In the genomic region with DNA sequence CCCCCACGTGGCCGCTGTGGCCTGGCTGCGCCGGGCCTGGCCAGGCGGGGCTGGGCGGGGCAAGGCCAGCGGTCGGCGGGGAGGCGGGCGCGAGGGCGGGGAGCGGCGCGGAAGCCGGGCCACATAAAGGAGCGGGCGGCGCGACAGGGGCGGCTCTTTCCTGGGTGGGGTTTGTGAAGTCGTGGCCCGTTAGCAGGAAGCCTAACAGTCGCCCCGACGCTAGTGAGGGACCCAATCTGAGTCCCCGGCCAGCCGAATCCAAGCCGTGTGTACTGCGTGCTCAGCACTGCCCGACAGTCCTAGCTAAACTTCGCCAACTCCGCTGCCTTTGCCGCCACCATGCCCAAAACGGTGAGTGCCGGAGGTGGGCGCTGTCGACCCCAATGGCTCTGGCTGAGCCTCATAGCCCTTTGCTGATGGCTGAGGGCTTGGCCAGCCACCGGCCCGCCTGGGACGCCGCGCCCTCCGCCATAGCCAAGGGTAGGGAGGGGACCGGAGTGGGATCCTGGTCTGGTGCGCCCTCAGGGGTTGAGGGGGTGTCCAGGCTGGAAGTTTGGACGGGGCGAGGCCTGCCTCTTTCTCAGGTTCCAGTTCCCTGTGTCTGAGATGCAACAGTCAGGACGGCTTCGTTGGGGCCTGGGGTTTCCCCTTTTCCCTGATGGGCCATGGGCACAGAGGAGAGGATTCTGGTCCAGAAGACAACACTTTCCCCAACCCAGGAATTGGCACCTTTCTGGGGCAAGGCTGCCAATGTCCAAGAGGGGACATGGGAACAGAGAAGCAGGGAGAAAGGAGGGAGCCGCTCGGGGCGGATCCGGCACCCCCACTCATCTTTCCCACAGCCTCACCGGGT, we compare ENCODE assay signal across 8 cellular contexts. TPM values are rescaled to one million over a fixed set of nuclear protein-coding genes. Genes with fewer than 3 reads are reported as not detected.
DNase-seq lines count a peak whose midpoint lies in the region; ATAC-seq and TF ChIP-seq lines count a peak whose summit lies in the region.

A gene (plus strand): TSS at position 152 of the 853 bp plus-strand sequence. CDS start 188 bp downstream, at position 340.

- H3K27ac Mint-ChIP-seq in activated CD8-positive, alpha-beta memory T cell treated with anti-CD3 and anti-CD28 coated beads, Interleukin-2, amount 10 ng/mL, durations not matched to agents 7 days and 5 days: peak within 1 kb of the TSS; percentile 90
- peak within 1 kb of the TSS; percentile 94 for H3K27ac Mint-ChIP-seq in endothelial cell (ENCODE audit: unreplicated experiment)

- CTCF ChIA-PET in activated CD8-positive, alpha-beta memory T cell treated with anti-CD3 and anti-CD28 coated beads, Interleukin-2, amount 10 ng/mL, durations not matched to agents 7 days and 5 days (lab: Charles Lee): interaction anchor here (1.0 to 1.6 kb wide), 3 partner anchors 29 to 364 kb away, joined by 3 to 5 read pairs (median 3); no protein-coding TSS in a partner anchor

- H3K27me3 ChIP-seq in muscle layer of colon (ENCODE audit: control insufficient read depth in 1 of 2, insufficient read depth in 2 of 2, low read length in 2 of 2): peaks cover 0 to 5% of the 10 kb centered on the region in 2 donors

- H3K27ac ChIP-seq in muscle layer of colon (ENCODE audit: low read depth, low read length): peak within 1 kb of the TSS; percentile 80

- peak; percentile 76 for ATAC-seq in GM18511 (IDR thresholded peaks at IDR 0.05; ENCODE audit: unreplicated experiment)
- ATAC-seq in HG02840 (IDR thresholded peaks at IDR 0.05; ENCODE audit: low FRiP score, unreplicated experiment): peak; percentile 69
- peak; percentile 83 for ATAC-seq in activated CD8-positive, alpha-beta memory T cell treated with anti-CD3 and anti-CD28 coated beads, Interleukin-2, amount 10 ng/mL, durations not matched to agents 7 days and 5 days

- TF ChIP-seq CTCF in endothelial cell (IDR thresholded peaks at IDR 0.05; ENCODE audit: unreplicated experiment): no peak

- DNase-seq in NCI-H82 (lab: John Stamatoyannopoulos, UW) (peak; percentile 78), endothelial cell (ENCODE audit: low spot score) (peak; percentile 52), epidermal melanocyte (ENCODE audit: insufficient read length, low spot score) (no peak)
- peak; percentile 84 for DNase-seq in activated CD8-positive, alpha-beta memory T cell treated with anti-CD3 and anti-CD28 coated beads, Interleukin-2, amount 10 ng/mL, durations not matched to agents 7 days and 5 days
- DNase-seq in stimulated activated CD8-positive, alpha-beta memory T cell treated with anti-CD3 and anti-CD28 coated beads, Interleukin-7, amount 100 ng/mL, for 24 hours (ENCODE audit: low read depth): peak; percentile 48

- H3K36me3 Mint-ChIP-seq in activated CD8-positive, alpha-beta memory T cell treated with anti-CD3 and anti-CD28 coated beads, Interleukin-2, amount 10 ng/mL, durations not matched to agents 7 days and 5 days: peaks cover 43% of the 10 kb centered on the region
- peaks cover 8% of the 10 kb centered on the region for H3K36me3 Mint-ChIP-seq in endothelial cell (ENCODE audit: low read depth, unreplicated experiment)

- H3K9ac ChIP-seq in muscle layer of colon (ENCODE audit: low read length): peak within 1 kb of the TSS; percentile 88

- peak within 1 kb of the TSS; percentile 89 for H3K4me3 Mint-ChIP-seq in activated CD8-positive, alpha-beta memory T cell treated with anti-CD3 and anti-CD28 coated beads, Interleukin-2, amount 10 ng/mL, durations not matched to agents 7 days and 5 days
- H3K4me3 Mint-ChIP-seq in endothelial cell (ENCODE audit: unreplicated experiment): peak within 1 kb of the TSS; percentile 93

- H3K27me3 Mint-ChIP-seq in activated CD8-positive, alpha-beta memory T cell treated with anti-CD3 and anti-CD28 coated beads, Interleukin-2, amount 10 ng/mL, durations not matched to agents 7 days and 5 days: no peaks in the 10 kb centered on the region
- peaks cover 2% of the 10 kb centered on the region for H3K27me3 Mint-ChIP-seq in endothelial cell (ENCODE audit: unreplicated experiment)

- H3K4me1 ChIP-seq in muscle layer of colon (ENCODE audit: insufficient read depth, low read length): peaks cover 31% of the 10 kb centered on the region

- no peaks in the 10 kb centered on the region for H3K36me3 ChIP-seq in muscle layer of colon (ENCODE audit: insufficient read depth, low read length)

- H3K9me3 ChIP-seq in muscle layer of colon (ENCODE audit: low read length): no peaks in the 10 kb centered on the region

- no peaks in the 10 kb centered on the region for H3K9me3 Mint-ChIP-seq in activated CD8-positive, alpha-beta memory T cell treated with anti-CD3 and anti-CD28 coated beads, Interleukin-2, amount 10 ng/mL, durations not matched to agents 7 days and 5 days (ENCODE audit: low read depth)
- no peaks in the 10 kb centered on the region for H3K9me3 Mint-ChIP-seq in endothelial cell (ENCODE audit: unreplicated experiment)

- H3K4me3 ChIP-seq in muscle layer of colon (ENCODE audit: low read depth in 1 of 2, low read length in 2 of 2): peak within 1 kb of the TSS; percentile 59 to 63

- peaks cover 33% of the 10 kb centered on the region for H3K4me1 Mint-ChIP-seq in activated CD8-positive, alpha-beta memory T cell treated with anti-CD3 and anti-CD28 coated beads, Interleukin-2, amount 10 ng/mL, durations not matched to agents 7 days and 5 days
- H3K4me1 Mint-ChIP-seq in endothelial cell (ENCODE audit: unreplicated experiment): peaks cover 25% of the 10 kb centered on the region

RNA-seq across cellular contexts. Expression of the gene that starts here (rescaled TPM):
- 100 to 1,000 TPM; 489 to 610 TPM for total RNA-seq in activated CD8-positive, alpha-beta memory T cell treated with anti-CD3 and anti-CD28 coated beads, Interleukin-2, amount 10 ng/mL, durations not matched to agents 7 days and 5 days
- total RNA-seq in endothelial cell (ENCODE audit: unreplicated experiment): 590 TPM
